15 cellular contexts compared by ENCODE assay signal in genomic region chr7:18844735-18845134, GRCh38.
DNase-seq lines count a peak whose midpoint lies in the region; ATAC-seq, FAIRE-seq and TF ChIP-seq lines count a peak whose summit lies in the region.
"Had no signal": no experiment of that assay in that cellular context is flagged by ENCODE, and none has a peak within 500 bp of the region (broad histone marks: within the 10 kb centered on the region; RNA-seq: fewer than 3 reads in every experiment).

No MANE protein-coding gene starts in this region.

- no peak overlapping the region for H3K27ac ChIP-seq in endothelial cell of umbilical vein (ENCODE audit: insufficient read depth, low read depth, low read length)
- no peak overlapping the region for H3K27ac ChIP-seq in stomach
- H3K27ac ChIP-seq: BLaER1 treated with 17β-estradiol and CSF1 and Interleukin-3, amounts not matched to agents 10 nM and 100 nM had no signal

- H4K20me1 ChIP-seq in endothelial cell of umbilical vein (replicated peaks; ENCODE audit: control insufficient read depth, extremely low read depth, insufficient read depth, low read length): no peaks in the 10 kb centered on the region
- H4K20me1 ChIP-seq: BLaER1 treated with 17β-estradiol and CSF1 and Interleukin-3, amounts not matched to agents 10 nM and 100 nM had no signal

- no peaks in the 10 kb centered on the region for H3K4me1 Mint-ChIP-seq in activated CD4-positive, alpha-beta T cell treated with anti-CD3 and anti-CD28 coated beads for 36 hours

- TF ChIP-seq EP300 in stomach (IDR thresholded peaks at IDR 0.05): no peak

- no peaks in the 10 kb centered on the region for H3K36me3 Mint-ChIP-seq in activated CD4-positive, alpha-beta T cell treated with anti-CD3 and anti-CD28 coated beads for 36 hours (ENCODE audit: low read depth)
- H3K36me3 Mint-ChIP-seq: CD4-positive, CD25-positive, alpha-beta regulatory T cell had no signal

- H3K4me3 ChIP-seq in endothelial cell of umbilical vein (replicated peaks in 1 of 3; ENCODE audit: insufficient read depth in 1 of 3, low read depth in 1 of 3, low read length in 3 of 3) (no peak overlapping the region), stomach (no peak overlapping the region)
- H3K4me3 ChIP-seq: BLaER1 treated with 17β-estradiol and CSF1 and Interleukin-3, amounts not matched to agents 10 nM and 100 nM; HAP-1 had no signal

- H3K9me3 ChIP-seq in endothelial cell of umbilical vein (replicated peaks; ENCODE audit: control insufficient read depth, insufficient read depth, low read length) (no peaks in the 10 kb centered on the region), stomach (no peaks in the 10 kb centered on the region)
- H3K9me3 ChIP-seq: BLaER1 treated with 17β-estradiol and CSF1 and Interleukin-3, amounts not matched to agents 10 nM and 100 nM; HAP-1 had no signal

- H3K9ac ChIP-seq in endothelial cell of umbilical vein (replicated peaks; ENCODE audit: extremely low read depth, insufficient read depth, low read length): peak overlapping the region; percentile 9
- H3K9ac ChIP-seq: BLaER1 treated with 17β-estradiol and CSF1 and Interleukin-3, amounts not matched to agents 10 nM and 100 nM had no signal

- intact Hi-C loops in activated CD4-positive, alpha-beta T cell treated with anti-CD3 and anti-CD28 coated beads for 36 hours (cut with DNase I, micrococcal nuclease): no loop called here
- intact Hi-C loops in endothelial cell of umbilical vein (cut with micrococcal nuclease) (no loop called here), stomach (cut with DNase I; ENCODE audit: low total_unique reads) (no loop called here)

- no peak for DNase-seq in activated CD4-positive, alpha-beta T cell treated with anti-CD3 and anti-CD28 coated beads for 36 hours
- no peak for DNase-seq in activated CD4-positive, alpha-beta T cell treated with anti-CD3 and anti-CD28 coated beads, Interleukin-2, amount 50 U/mL, for 1 hour
- peak; percentile 61 for DNase-seq in endothelial cell of umbilical vein (ENCODE audit: low read depth, low spot score)
- DNase-seq in stomach: no peak
- DNase-seq in NCI-H2029 (lab: John Stamatoyannopoulos, UW): no peak
- DNase-seq: ACHN; CD4-positive, CD25-positive, alpha-beta regulatory T cell; DMS53; GF-D8; IMR-90 had no signal

- no peaks in the 10 kb centered on the region for H3K27me3 ChIP-seq in endothelial cell of umbilical vein (ENCODE audit: control insufficient read depth in 2 of 2, insufficient read depth in 2 of 2, low read length in 2 of 2)
- H3K27me3 ChIP-seq in stomach: no peaks in the 10 kb centered on the region
- H3K27me3 ChIP-seq: BLaER1 treated with 17β-estradiol and CSF1 and Interleukin-3, amounts not matched to agents 10 nM and 100 nM had no signal

- no peak for TF ChIP-seq POLR2A in endothelial cell of umbilical vein (IDR thresholded peaks at IDR 0.05; ENCODE audit: low read depth, low read length)
- TF ChIP-seq POLR2A in stomach (IDR thresholded peaks at IDR 0.05): no peak

- peak overlapping the region; percentile 64 for H3K4me2 ChIP-seq in endothelial cell of umbilical vein (ENCODE audit: insufficient read depth, low read length)
- H3K4me2 ChIP-seq: BLaER1 treated with 17β-estradiol and CSF1 and Interleukin-3, amounts not matched to agents 10 nM and 100 nM had no signal

- dilution Hi-C loops in endothelial cell of umbilical vein (cut with MboI; ENCODE audit: extremely low pct_ligation_motif_present, low sequenced_read_pairs): no loop called here

- POLR2A ChIA-PET in activated CD4-positive, alpha-beta T cell treated with anti-CD3 and anti-CD28 coated beads for 36 hours (lab: Charles Lee): no interaction called here
- POLR2A ChIA-PET in endothelial cell of umbilical vein (lab: Charles Lee): no interaction called here

- no peaks in the 10 kb centered on the region for H3K36me3 ChIP-seq in endothelial cell of umbilical vein (ENCODE audit: control insufficient read depth in 2 of 2, extremely low read depth in 1 of 2, insufficient read depth in 2 of 2, low read length in 2 of 2)
- no peaks in the 10 kb centered on the region for H3K36me3 ChIP-seq in stomach
- H3K36me3 ChIP-seq: BLaER1 treated with 17β-estradiol and CSF1 and Interleukin-3, amounts not matched to agents 10 nM and 100 nM; HAP-1 had no signal

- CTCF ChIA-PET in activated CD4-positive, alpha-beta T cell treated with anti-CD3 and anti-CD28 coated beads for 36 hours (lab: Charles Lee): interaction anchor here (0.6 kb wide), 1 partner anchor 16 kb away, joined by 3 read pairs; no protein-coding TSS in a partner anchor
- CTCF ChIA-PET in endothelial cell of umbilical vein (lab: Charles Lee): interaction anchor here (1.5 to 2.3 kb wide), 2 partner anchors 13 to 492 kb away, joined by 3 to 8 read pairs; no protein-coding TSS in a partner anchor

- FAIRE-seq in endothelial cell of umbilical vein (lab: Jason Lieb, UNC): peak; percentile 24
- FAIRE-seq: H1 had no signal

- WGBS in stomach, 5 donors: 85 to 94% (median 87%) methylated on average over 5 of the region's 5 CpGs

- no peaks in the 10 kb centered on the region for H3K9me3 Mint-ChIP-seq in activated CD4-positive, alpha-beta T cell treated with anti-CD3 and anti-CD28 coated beads for 36 hours (ENCODE audit: low read depth)

- H3K4me1 ChIP-seq in endothelial cell of umbilical vein (ENCODE audit: control insufficient read depth, extremely low read depth, insufficient read depth, low read length) (peaks cover 24% of the 10 kb centered on the region), stomach (no peaks in the 10 kb centered on the region)
- H3K4me1 ChIP-seq: BLaER1 treated with 17β-estradiol and CSF1 and Interleukin-3, amounts not matched to agents 10 nM and 100 nM; HAP-1 had no signal

- BruUV-seq in endothelial cell of umbilical vein (replicated peaks; lab: Mats Ljungman, UMichigan): no TSS peak

- peak overlapping the region; percentile 26 for H2AFZ ChIP-seq in endothelial cell of umbilical vein (ENCODE audit: low read depth, low read length)

- H3K4me3 Mint-ChIP-seq in activated CD4-positive, alpha-beta T cell treated with anti-CD3 and anti-CD28 coated beads for 36 hours: no peak overlapping the region
- H3K4me3 Mint-ChIP-seq: CD4-positive, CD25-positive, alpha-beta regulatory T cell had no signal

- ATAC-seq in activated CD4-positive, alpha-beta T cell treated with anti-CD3 and anti-CD28 coated beads for 36 hours: peak; percentile 23
- ATAC-seq in HG03520 (IDR thresholded peaks at IDR 0.05; ENCODE audit: unreplicated experiment) (peak; percentile 61), GM21447 (IDR thresholded peaks at IDR 0.05; ENCODE audit: unreplicated experiment) (no peak)

- no peaks in the 10 kb centered on the region for H3K27me3 Mint-ChIP-seq in activated CD4-positive, alpha-beta T cell treated with anti-CD3 and anti-CD28 coated beads for 36 hours
- H3K27me3 Mint-ChIP-seq: CD4-positive, CD25-positive, alpha-beta regulatory T cell had no signal

- no peaks in the 10 kb centered on the region for H3K79me2 ChIP-seq in endothelial cell of umbilical vein (ENCODE audit: control insufficient read depth, insufficient read depth, low read length)

- no peaks in the 10 kb centered on the region for H3K9me1 ChIP-seq in endothelial cell of umbilical vein (replicated peaks; ENCODE audit: control insufficient read depth, extremely low read depth, insufficient read depth, low read length)

- H3K27ac Mint-ChIP-seq in activated CD4-positive, alpha-beta T cell treated with anti-CD3 and anti-CD28 coated beads for 36 hours: no peak overlapping the region
- H3K27ac Mint-ChIP-seq: CD4-positive, CD25-positive, alpha-beta regulatory T cell had no signal

- no peak for TF ChIP-seq CTCF in endothelial cell of umbilical vein (IDR thresholded peaks at IDR 0.05; ENCODE audit: extremely low read depth in 1 of 2, insufficient read depth in 1 of 2, low read depth in 1 of 2, low read length in 2 of 2)
- no peak for TF ChIP-seq CTCF in stomach (IDR thresholded peaks at IDR 0.05)

TF ChIP-seq in endothelial cell of umbilical vein, 7 proteins besides CTCF, POLR2A, EP300 and RAD21:
- peak; percentile 63 for TF ChIP-seq GATA2 (IDR thresholded peaks at IDR 0.05; ENCODE audit: insufficient read depth, insufficient read length, low read depth, low read length)
- no peak for TF ChIP-seq MAX (IDR thresholded peaks at IDR 0.05; ENCODE audit: insufficient read depth, insufficient read length)
- TF ChIP-seq FOS (IDR thresholded peaks at IDR 0.05; ENCODE audit: borderline replicate concordance, insufficient read depth, low read length): peak; percentile 68
